In genomic region chr1:99751877-99752504, GRCh38 we compare ENCODE assay signal across 10 cellular contexts. TPM values are rescaled to one million over a fixed set of nuclear protein-coding genes. Genes with fewer than 3 reads are reported as not detected.
A peak's percentile ranks its signal among the peaks of the same experiment; 100 is the strongest.
DNase-seq lines count a peak whose midpoint lies in the region; ATAC-seq and FAIRE-seq lines count a peak whose summit lies in the region.
"Had no signal": no experiment of that assay in that cellular context is flagged by ENCODE, and none has a peak within 500 bp of the region (broad histone marks: within the 10 kb centered on the region; RNA-seq: fewer than 3 reads in every experiment).

No MANE protein-coding gene starts in this region.

- ATAC-seq in GM18499 (IDR thresholded peaks at IDR 0.05; ENCODE audit: insufficient read depth, unreplicated experiment), result peak; percentile 72
- ATAC-seq in GM19395 (IDR thresholded peaks at IDR 0.05; ENCODE audit: unreplicated experiment), result peak; percentile 84
- peak; percentile 65 for ATAC-seq in HG02885 (IDR thresholded peaks at IDR 0.05; ENCODE audit: poor library complexity, unreplicated experiment)
- ATAC-seq: T-helper 17 cell had no signal

- H3K36me3 ChIP-seq in MG63, result no peaks in the 10 kb centered on the region

- no peaks in the 10 kb centered on the region for H3K9me3 ChIP-seq in MG63

- DNase-seq in RCC 7860 (ENCODE audit: low spot score) (no peak), RKO (ENCODE audit: low spot score) (no peak), DMS53 treated with DMSO at 0.1 percent for 48 hours (lab: John Stamatoyannopoulos, UW; ENCODE audit: unreplicated experiment) (no peak), MG63 (no peak)
- DNase-seq in activated CD4-positive, alpha-beta T cell treated with anti-CD3 and anti-CD28 coated beads, Interleukin-2, amount 50 U/mL, for 4 hours, result no peak
- DNase-seq: substantia nigra, T-helper 17 cell had no signal

- H3K4me3 ChIP-seq in MG63, result no peak overlapping the region

- FAIRE-seq in RCC 7860 (lab: Jason Lieb, UNC), result peak; percentile 75

- no peaks in the 10 kb centered on the region for H3K27me3 ChIP-seq in MG63

RNA-seq across cellular contexts. Expression of gene FRRS1, which starts 14.4 kb away (rescaled TPM):
- 4.1 and 7.8 TPM in 2 replicates for total RNA-seq in MG63 (2014; rRNA removed; shearing (Covaris generic); ENCODE audit: low replicate concordance)
